Comparison of ENCODE assay signal across 16 cellular contexts in the genomic region with DNA sequence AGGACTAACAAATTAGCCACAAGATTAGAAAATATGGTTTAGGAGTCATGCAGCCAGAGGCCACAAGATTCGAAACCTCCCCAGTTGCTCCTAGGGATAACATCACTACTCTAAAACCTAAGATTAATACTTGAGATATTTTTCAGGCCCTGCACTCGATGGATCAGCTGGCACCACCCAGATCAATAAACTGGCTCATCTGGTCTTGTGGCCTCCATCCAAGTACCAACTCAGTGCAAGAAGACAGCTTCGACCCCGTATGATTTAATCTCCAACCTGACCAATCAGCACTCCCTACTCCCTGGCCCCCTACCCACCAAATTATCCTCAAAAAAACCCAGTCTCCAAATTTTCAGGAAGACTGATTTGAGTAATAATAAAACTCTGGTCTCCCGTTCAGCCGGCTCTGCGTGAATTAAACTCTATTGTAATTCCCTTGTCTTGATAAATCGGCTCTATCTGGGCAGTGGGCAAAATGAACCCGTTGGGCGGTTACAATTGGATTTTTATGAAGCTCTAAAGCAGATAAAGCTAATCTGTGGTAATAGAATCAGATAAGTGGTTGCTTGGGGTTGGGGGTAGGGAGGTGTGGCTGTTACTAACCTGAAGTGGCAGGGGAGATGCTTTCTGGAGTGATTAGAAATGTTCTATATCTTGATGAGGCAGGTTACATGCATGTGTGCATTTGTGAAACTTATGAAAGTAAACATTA.
DNase-seq lines count a peak whose midpoint lies in the region; ATAC-seq and TF ChIP-seq lines count a peak whose summit lies in the region.
"Had no signal": no experiment of that assay in that cellular context is flagged by ENCODE, and none has a peak within 500 bp of the region (broad histone marks: within the 10 kb centered on the region; RNA-seq: fewer than 3 reads in every experiment).

No MANE protein-coding gene starts in this region.

- no peaks in the 10 kb centered on the region for H3K23me2 ChIP-seq in H9 (ENCODE audit: insufficient read length, low read depth, low read length, poor library complexity, severe bottlenecking)

- no peak overlapping the region for H3K4me3 ChIP-seq in smooth muscle cell
- H3K4me3 ChIP-seq in trophoblast cell (ENCODE audit: low read depth, low read length), result no peak overlapping the region
- H3K4me3 ChIP-seq in vagina, result no peak overlapping the region

- H3T11ph ChIP-seq in H9 (ENCODE audit: low read length), result no peak overlapping the region

- no peaks in the 10 kb centered on the region for H3K36me3 ChIP-seq in smooth muscle cell (ENCODE audit: low read depth)
- no peaks in the 10 kb centered on the region for H3K36me3 ChIP-seq in trophoblast cell (ENCODE audit: control insufficient read depth in 1 of 2, insufficient read depth in 2 of 2, low read length in 2 of 2)
- H3K36me3 ChIP-seq in vagina, result no peaks in the 10 kb centered on the region

- H3K4me1 Mint-ChIP-seq in H9 (peaks cover 31 to 32% of the 10 kb centered on the region in 2 experiments), WTC11 (peaks cover 39% of the 10 kb centered on the region)

- H3K18ac ChIP-seq in H9 (ENCODE audit: insufficient read length, low read depth, low read length), result no peak overlapping the region
- no peak overlapping the region for H3K18ac ChIP-seq in trophoblast cell (ENCODE audit: low read length)

- H3K14ac ChIP-seq in H9 (ENCODE audit: insufficient read depth, low read length) (no peak overlapping the region), trophoblast cell (ENCODE audit: low read length) (no peak overlapping the region)

- CTCF ChIA-PET in WTC11 (lab: Charles Lee), result no interaction called here

- H2BK5ac ChIP-seq in H9 (ENCODE audit: insufficient read length, low read length) (no peak overlapping the region), trophoblast cell (ENCODE audit: low read depth, low read length, poor library complexity) (no peak overlapping the region)

- H3K4me2 ChIP-seq in H9 (ENCODE audit: insufficient read depth, insufficient read length, low read length) (peak overlapping the region; percentile 21), smooth muscle cell (no peak overlapping the region), trophoblast cell (ENCODE audit: low read length) (no peak overlapping the region)

- DNase-seq in H9 (no peak), NCI-H2227 treated with DMSO at 0.1 percent for 48 hours (lab: John Stamatoyannopoulos, UW) (peak; percentile 35), WTC11 (ENCODE audit: low spot score) (no peak), smooth muscle cell (lab: John Stamatoyannopoulos, UW; ENCODE audit: unreplicated experiment) (no peak), HK-2 (ENCODE audit: unreplicated experiment) (no peak), trophoblast cell (no peak), vagina (ENCODE audit: extremely low spot score in 2 of 2) (no peak)
- DNase-seq: ACHN, C1 segment of cervical spinal cord, DMS 273 treated with DMSO at 0.1 percent for 48 hours, DND-41, IMR-90, NCI-H1436, NCI-H2029 treated with DMSO at 0.1 percent for 48 hours, NCI-H510A had no signal

- H3K4me3 Mint-ChIP-seq in H9 (peak overlapping the region; percentile 2 to 37; a peak in 3 of 5 replicates), WTC11 (no peak overlapping the region)

- no CpG with 5 or more reads among the region's 10 CpGs for WGBS in H9 (ENCODE audit: extremely low coverage, insufficient read length, low lambda C conversion rate)
- WGBS in smooth muscle cell (ENCODE audit: low lambda C conversion rate), result 43% methylated on average over 10 of the region's 10 CpGs
- WGBS in trophoblast cell (ENCODE audit: extremely low coverage, insufficient coverage, insufficient read length), result no CpG with 5 or more reads among the region's 10 CpGs

- H3K36me3 Mint-ChIP-seq in H9 (ENCODE audit: insufficient read depth in 1 of 3, low read depth in 3 of 3) (peaks cover 14 to 18% (median 15%) of the 10 kb centered on the region in 3 experiments; a peak in 6 of 7 replicates), WTC11 (no peaks in the 10 kb centered on the region)

- H3K27ac ChIP-seq in H9 (ENCODE audit: insufficient read length, low read depth, low read length) (no peak overlapping the region), smooth muscle cell (ENCODE audit: low read depth) (no peak overlapping the region), trophoblast cell (ENCODE audit: low read depth, low read length) (no peak overlapping the region), vagina (no peak overlapping the region)

- no peaks in the 10 kb centered on the region for H3K79me1 ChIP-seq in H9 (ENCODE audit: insufficient read depth, low read depth, low read length, poor library complexity, severe bottlenecking)
- H3K79me1 ChIP-seq in trophoblast cell (ENCODE audit: low read length), result no peaks in the 10 kb centered on the region

- H3K9me3 Mint-ChIP-seq in H9, result peaks cover 64 to 66% of the 10 kb centered on the region in 2 experiments
- H3K9me3 Mint-ChIP-seq in WTC11, result peaks cover 15% of the 10 kb centered on the region

- H4K8ac ChIP-seq in H9 (replicated peaks; ENCODE audit: insufficient read length, low read depth, low read length), result no peak overlapping the region
- H4K8ac ChIP-seq in trophoblast cell (ENCODE audit: low read depth, low read length), result no peak overlapping the region

- H3K27ac Mint-ChIP-seq in H9, result peak overlapping the region; percentile 59 to 95 (median 80); a peak in 6 of 7 replicates
- peak overlapping the region; percentile 48 for H3K27ac Mint-ChIP-seq in WTC11

- H3K27me3 Mint-ChIP-seq in H9 (ENCODE audit: low read depth) (no peaks in the 10 kb centered on the region), WTC11 (ENCODE audit: low read depth) (peaks cover 3% of the 10 kb centered on the region; the same call in 1 of the 2 replicates)

- TF ChIP-seq CTCF in H9 (conservative IDR thresholded peaks at IDR 0.05) (no peak), WTC11 (IDR thresholded peaks at IDR 0.05) (no peak), smooth muscle cell (IDR thresholded peaks at IDR 0.05; ENCODE audit: borderline replicate concordance, insufficient read depth, poor library complexity, severe bottlenecking) (no peak), vagina (IDR thresholded peaks at IDR 0.05) (no peak)

- no peak overlapping the region for H2BK15ac ChIP-seq in H9 (ENCODE audit: low read depth, low read length)

- H3K27me3 ChIP-seq in H9 (ENCODE audit: insufficient read depth, low read length) (no peaks in the 10 kb centered on the region), smooth muscle cell (ENCODE audit: low read depth) (no peaks in the 10 kb centered on the region), trophoblast cell (ENCODE audit: insufficient read depth, low read length) (no peaks in the 10 kb centered on the region), vagina (no peaks in the 10 kb centered on the region)

- H3F3A ChIP-seq in smooth muscle cell (ENCODE audit: low read depth), result peaks cover 10% of the 10 kb centered on the region

- H3K4me1 ChIP-seq in H9 (ENCODE audit: insufficient read depth, low read length) (no peaks in the 10 kb centered on the region; the same call in 1 of the 2 replicates), smooth muscle cell (ENCODE audit: low read depth) (peaks cover 23% of the 10 kb centered on the region), trophoblast cell (ENCODE audit: control insufficient read depth in 1 of 2, insufficient read depth in 2 of 2, low read length in 2 of 2) (no peaks in the 10 kb centered on the region), vagina (no peaks in the 10 kb centered on the region)

- H3K9me3 ChIP-seq in H9 (ENCODE audit: control insufficient read depth, low read depth, low read length) (no peaks in the 10 kb centered on the region), smooth muscle cell (replicated peaks; ENCODE audit: low read depth) (no peaks in the 10 kb centered on the region), trophoblast cell (ENCODE audit: insufficient read depth, low read depth, low read length) (no peaks in the 10 kb centered on the region), vagina (no peaks in the 10 kb centered on the region)

- intact Hi-C loops in vagina (cut with DNase I), result no loop called here

- POLR2A ChIA-PET in WTC11 (lab: Charles Lee), result no interaction called here

- H2AK5ac ChIP-seq in H9 (ENCODE audit: insufficient read length, low read length) (no peak overlapping the region), trophoblast cell (ENCODE audit: low read length) (no peak overlapping the region)

- no peak overlapping the region for H3K23ac ChIP-seq in H9 (ENCODE audit: insufficient read length, low read depth, low read length)
- no peak overlapping the region for H3K23ac ChIP-seq in trophoblast cell (ENCODE audit: low read length)

- H3K56ac ChIP-seq in H9 (ENCODE audit: insufficient read length, low read depth, low read length), result no peak overlapping the region

- no peaks in the 10 kb centered on the region for H3K79me2 ChIP-seq in H9 (ENCODE audit: insufficient read depth, low read length)
- no peaks in the 10 kb centered on the region for H3K79me2 ChIP-seq in smooth muscle cell (ENCODE audit: low read depth)
- H3K79me2 ChIP-seq in trophoblast cell (ENCODE audit: control insufficient read depth, insufficient read depth, low read length, poor library complexity), result no peaks in the 10 kb centered on the region

- ATAC-seq in WTC11, result no peak
- ATAC-seq: HCT116 had no signal

- H3K4ac ChIP-seq in H9 (ENCODE audit: low read depth, low read length) (no peak overlapping the region), trophoblast cell (ENCODE audit: low read depth, low read length) (no peak overlapping the region)

- no peak overlapping the region for H4K12ac ChIP-seq in trophoblast cell (ENCODE audit: low read depth, low read length)

- H2BK120ac ChIP-seq in H9 (ENCODE audit: low read depth, low read length, poor library complexity, severe bottlenecking), result no peak overlapping the region
- no peak overlapping the region for H2BK120ac ChIP-seq in trophoblast cell (ENCODE audit: insufficient read depth, low read length, poor library complexity)

- H4K20me1 ChIP-seq in H9 (ENCODE audit: control insufficient read depth, insufficient read depth, insufficient read length) (no peaks in the 10 kb centered on the region), smooth muscle cell (ENCODE audit: low read depth) (no peaks in the 10 kb centered on the region)

- H2BK12ac ChIP-seq in H9 (ENCODE audit: insufficient read length, low read depth, low read length) (no peak overlapping the region), trophoblast cell (ENCODE audit: low read length) (no peak overlapping the region)

- H2BK20ac ChIP-seq in H9 (ENCODE audit: low read depth, low read length, poor library complexity, severe bottlenecking), result no peak overlapping the region

- H3K9ac ChIP-seq in H9 (ENCODE audit: extremely low read depth, insufficient read length, low read length), result no peak overlapping the region
- H3K9ac ChIP-seq in smooth muscle cell (ENCODE audit: low read depth), result no peak overlapping the region
- no peak overlapping the region for H3K9ac ChIP-seq in trophoblast cell (ENCODE audit: low read length)

- no peak overlapping the region for H2AFZ ChIP-seq in H9 (ENCODE audit: low read length)
- peak overlapping the region; percentile 63 for H2AFZ ChIP-seq in smooth muscle cell (ENCODE audit: low read depth)
- H2AFZ ChIP-seq in trophoblast cell (ENCODE audit: insufficient read depth, low read length, poor library complexity), result no peak overlapping the region

- no peak overlapping the region for H4K5ac ChIP-seq in H9 (ENCODE audit: insufficient read length, low read depth, low read length)

- no peak for TF ChIP-seq POLR2A in vagina (IDR thresholded peaks at IDR 0.05)

- no peak overlapping the region for H4K91ac ChIP-seq in H9 (ENCODE audit: insufficient read length, low read depth, low read length)
- no peak overlapping the region for H4K91ac ChIP-seq in trophoblast cell (ENCODE audit: low read depth, low read length)
